Comparison of ENCODE assay signal across 1 cellular context in the genomic region with DNA sequence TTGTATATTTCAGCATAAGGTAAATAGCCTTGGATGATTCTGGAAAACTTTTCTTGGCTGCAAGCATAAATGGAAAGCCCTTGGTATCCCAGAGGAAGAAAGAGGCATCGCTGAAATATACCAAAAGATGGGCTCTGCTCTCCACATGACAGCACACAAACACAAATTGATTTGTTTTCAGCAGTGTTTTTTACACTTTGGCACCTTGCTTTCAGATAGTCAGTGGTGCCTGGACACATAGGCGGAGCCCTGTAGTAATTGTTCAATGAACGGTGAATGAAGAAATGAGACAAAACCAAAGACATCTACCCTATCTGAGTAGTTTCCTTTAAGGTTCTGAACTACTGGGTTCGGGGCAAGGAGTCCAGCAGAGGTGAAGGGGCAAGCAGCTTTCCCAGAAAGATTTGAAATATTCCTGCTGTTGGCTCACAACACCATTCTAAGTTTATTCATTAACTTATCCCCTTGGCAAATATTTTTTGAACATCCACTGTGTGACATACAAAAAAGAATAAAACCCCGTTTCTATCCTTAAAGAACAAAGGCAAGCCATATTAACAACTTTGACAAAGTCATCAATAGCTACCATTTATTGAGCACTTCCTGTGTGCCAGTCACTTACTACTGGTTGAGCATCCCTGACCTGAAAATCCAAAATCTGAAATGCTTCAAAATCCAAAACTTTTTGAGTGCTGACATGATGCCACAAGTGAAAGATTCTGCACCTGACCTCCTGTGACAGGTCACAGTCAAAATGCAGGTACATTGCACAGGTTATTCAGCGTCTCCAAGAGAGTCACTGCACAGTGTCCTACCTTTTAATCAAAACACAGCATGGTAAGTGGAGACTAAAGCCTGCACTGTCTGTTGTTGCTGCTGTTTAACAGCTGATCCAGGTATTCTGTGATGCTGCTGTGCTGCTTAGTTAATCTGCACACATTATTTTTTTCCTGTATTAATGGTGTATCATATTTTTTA.
TF ChIP-seq lines count a peak whose summit lies in the region.

No MANE protein-coding gene starts in this region.

TF ChIP-seq in GM23338, 12 proteins besides CTCF, POLR2A, EP300 and RAD21 (continued from another document):
- TF ChIP-seq, protein P1, sequence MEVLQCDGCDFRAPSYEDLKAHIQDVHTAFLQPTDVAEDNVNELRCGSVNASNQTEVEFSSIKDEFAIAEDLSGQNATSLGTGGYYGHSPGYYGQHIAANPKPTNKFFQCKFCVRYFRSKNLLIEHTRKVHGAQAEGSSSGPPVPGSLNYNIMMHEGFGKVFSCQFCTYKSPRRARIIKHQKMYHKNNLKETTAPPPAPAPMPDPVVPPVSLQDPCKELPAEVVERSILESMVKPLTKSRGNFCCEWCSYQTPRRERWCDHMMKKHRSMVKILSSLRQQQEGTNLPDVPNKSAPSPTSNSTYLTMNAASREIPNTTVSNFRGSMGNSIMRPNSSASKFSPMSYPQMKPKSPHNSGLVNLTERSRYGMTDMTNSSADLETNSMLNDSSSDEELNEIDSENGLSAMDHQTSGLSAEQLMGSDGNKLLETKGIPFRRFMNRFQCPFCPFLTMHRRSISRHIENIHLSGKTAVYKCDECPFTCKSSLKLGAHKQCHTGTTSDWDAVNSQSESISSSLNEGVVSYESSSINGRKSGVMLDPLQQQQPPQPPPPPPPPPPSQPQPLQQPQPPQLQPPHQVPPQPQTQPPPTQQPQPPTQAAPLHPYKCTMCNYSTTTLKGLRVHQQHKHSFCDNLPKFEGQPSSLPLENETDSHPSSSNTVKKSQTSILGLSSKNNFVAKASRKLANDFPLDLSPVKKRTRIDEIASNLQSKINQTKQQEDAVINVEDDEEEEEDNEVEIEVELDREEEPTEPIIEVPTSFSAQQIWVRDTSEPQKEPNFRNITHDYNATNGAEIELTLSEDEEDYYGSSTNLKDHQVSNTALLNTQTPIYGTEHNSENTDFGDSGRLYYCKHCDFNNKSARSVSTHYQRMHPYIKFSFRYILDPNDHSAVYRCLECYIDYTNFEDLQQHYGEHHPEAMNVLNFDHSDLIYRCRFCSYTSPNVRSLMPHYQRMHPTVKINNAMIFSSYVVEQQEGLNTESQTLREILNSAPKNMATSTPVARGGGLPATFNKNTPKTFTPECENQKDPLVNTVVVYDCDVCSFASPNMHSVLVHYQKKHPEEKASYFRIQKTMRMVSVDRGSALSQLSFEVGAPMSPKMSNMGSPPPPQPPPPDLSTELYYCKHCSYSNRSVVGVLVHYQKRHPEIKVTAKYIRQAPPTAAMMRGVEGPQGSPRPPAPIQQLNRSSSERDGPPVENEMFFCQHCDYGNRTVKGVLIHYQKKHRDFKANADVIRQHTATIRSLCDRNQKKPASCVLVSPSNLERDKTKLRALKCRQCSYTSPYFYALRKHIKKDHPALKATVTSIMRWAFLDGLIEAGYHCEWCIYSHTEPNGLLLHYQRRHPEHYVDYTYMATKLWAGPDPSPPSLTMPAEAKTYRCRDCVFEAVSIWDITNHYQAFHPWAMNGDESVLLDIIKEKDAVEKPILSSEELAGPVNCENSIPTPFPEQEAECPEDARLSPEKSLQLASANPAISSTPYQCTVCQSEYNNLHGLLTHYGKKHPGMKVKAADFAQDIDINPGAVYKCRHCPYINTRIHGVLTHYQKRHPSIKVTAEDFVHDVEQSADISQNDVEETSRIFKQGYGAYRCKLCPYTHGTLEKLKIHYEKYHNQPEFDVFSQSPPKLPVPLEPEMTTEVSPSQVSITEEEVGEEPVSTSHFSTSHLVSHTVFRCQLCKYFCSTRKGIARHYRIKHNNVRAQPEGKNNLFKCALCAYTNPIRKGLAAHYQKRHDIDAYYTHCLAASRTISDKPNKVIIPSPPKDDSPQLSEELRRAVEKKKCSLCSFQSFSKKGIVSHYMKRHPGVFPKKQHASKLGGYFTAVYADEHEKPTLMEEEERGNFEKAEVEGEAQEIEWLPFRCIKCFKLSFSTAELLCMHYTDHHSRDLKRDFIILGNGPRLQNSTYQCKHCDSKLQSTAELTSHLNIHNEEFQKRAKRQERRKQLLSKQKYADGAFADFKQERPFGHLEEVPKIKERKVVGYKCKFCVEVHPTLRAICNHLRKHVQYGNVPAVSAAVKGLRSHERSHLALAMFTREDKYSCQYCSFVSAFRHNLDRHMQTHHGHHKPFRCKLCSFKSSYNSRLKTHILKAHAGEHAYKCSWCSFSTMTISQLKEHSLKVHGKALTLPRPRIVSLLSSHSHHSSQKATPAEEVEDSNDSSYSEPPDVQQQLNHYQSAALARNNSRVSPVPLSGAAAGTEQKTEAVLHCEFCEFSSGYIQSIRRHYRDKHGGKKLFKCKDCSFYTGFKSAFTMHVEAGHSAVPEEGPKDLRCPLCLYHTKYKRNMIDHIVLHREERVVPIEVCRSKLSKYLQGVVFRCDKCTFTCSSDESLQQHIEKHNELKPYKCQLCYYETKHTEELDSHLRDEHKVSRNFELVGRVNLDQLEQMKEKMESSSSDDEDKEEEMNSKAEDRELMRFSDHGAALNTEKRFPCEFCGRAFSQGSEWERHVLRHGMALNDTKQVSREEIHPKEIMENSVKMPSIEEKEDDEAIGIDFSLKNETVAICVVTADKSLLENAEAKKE (CRISPR knock-in tag; IDR thresholded peaks at IDR 0.05) = no peak
- TF ChIP-seq, protein P2, sequence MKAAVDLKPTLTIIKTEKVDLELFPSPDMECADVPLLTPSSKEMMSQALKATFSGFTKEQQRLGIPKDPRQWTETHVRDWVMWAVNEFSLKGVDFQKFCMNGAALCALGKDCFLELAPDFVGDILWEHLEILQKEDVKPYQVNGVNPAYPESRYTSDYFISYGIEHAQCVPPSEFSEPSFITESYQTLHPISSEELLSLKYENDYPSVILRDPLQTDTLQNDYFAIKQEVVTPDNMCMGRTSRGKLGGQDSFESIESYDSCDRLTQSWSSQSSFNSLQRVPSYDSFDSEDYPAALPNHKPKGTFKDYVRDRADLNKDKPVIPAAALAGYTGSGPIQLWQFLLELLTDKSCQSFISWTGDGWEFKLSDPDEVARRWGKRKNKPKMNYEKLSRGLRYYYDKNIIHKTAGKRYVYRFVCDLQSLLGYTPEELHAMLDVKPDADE (IDR thresholded peaks at IDR 0.05) = no peak
- TF ChIP-seq EZH2 (IDR thresholded peaks at IDR 0.05; ENCODE audit: low read depth, unreplicated experiment) (no peak), STAT1 (IDR thresholded peaks at IDR 0.05; ENCODE audit: unreplicated experiment) (no peak), POLR2AphosphoS5 (IDR thresholded peaks at IDR 0.05; ENCODE audit: low read depth) (no peak), CREB1 (CRISPR knock-in tag; IDR thresholded peaks at IDR 0.05; ENCODE audit: low read depth) (no peak), EZH2phosphoT487 (IDR thresholded peaks at IDR 0.05; ENCODE audit: unreplicated experiment) (no peak), JUNB (IDR thresholded peaks at IDR 0.05; ENCODE audit: unreplicated experiment) (no peak), ZNF114 (CRISPR knock-in tag; IDR thresholded peaks at IDR 0.05) (no peak), REST (IDR thresholded peaks at IDR 0.05; ENCODE audit: unreplicated experiment) (no peak), ZNF331 (CRISPR knock-in tag; IDR thresholded peaks at IDR 0.05; ENCODE audit: low read depth) (no peak)
